ENCODE assay signal across 13 cellular contexts in genomic region chr5:11683666-11684065, GRCh38.
"Had no signal": no experiment of that assay in that cellular context is flagged by ENCODE, and none has a peak within 500 bp of the region (broad histone marks: within the 10 kb centered on the region; RNA-seq: fewer than 3 reads in every experiment).

No MANE protein-coding gene starts in this region.

- DNase-seq: activated CD8-positive, alpha-beta memory T cell treated with anti-CD3 and anti-CD28 coated beads, Interleukin-2, amount 50 U/mL, for 4 hours; activated CD8-positive, alpha-beta T cell treated with anti-CD3 and anti-CD28 coated beads for 36 hours; activated naive CD4-positive, alpha-beta T cell treated with Interleukin-2 at 50 U/mL for 16 hours; activated naive CD8-positive, alpha-beta T cell treated with anti-CD3 and anti-CD28 coated beads, Interleukin-2, amount 50 U/mL, for 24 hours; activated T-cell treated with anti-CD3 and anti-CD28 coated beads, Interleukin-2, amount 50 U/mL, for 72 hours; effector CD8-positive, alpha-beta T cell; mammary epithelial cell; natural killer cell; stimulated activated CD4-positive, alpha-beta T cell treated with anti-CD3 and anti-CD28 coated beads, Interleukin-12 subunit alpha, Interleukin-12 subunit beta, amount 100 ng/mL, for 4 hours; stimulated activated naive CD4-positive, alpha-beta T cell; T-helper 9 cell had no signal

- ATAC-seq: activated CD8-positive, alpha-beta T cell treated with anti-CD3 and anti-CD28 coated beads for 36 hours; activated naive CD8-positive, alpha-beta T cell treated with anti-CD3 and anti-CD28 coated beads, Interleukin-2, amount 50 U/mL, for 24 hours; activated T-cell treated with anti-CD3 and anti-CD28 coated beads, Interleukin-2, amount 50 U/mL, for 72 hours; gastrocnemius medialis; mucosa of descending colon; natural killer cell had no signal
